ENCODE assay signal across 22 cellular contexts in the genomic region with DNA sequence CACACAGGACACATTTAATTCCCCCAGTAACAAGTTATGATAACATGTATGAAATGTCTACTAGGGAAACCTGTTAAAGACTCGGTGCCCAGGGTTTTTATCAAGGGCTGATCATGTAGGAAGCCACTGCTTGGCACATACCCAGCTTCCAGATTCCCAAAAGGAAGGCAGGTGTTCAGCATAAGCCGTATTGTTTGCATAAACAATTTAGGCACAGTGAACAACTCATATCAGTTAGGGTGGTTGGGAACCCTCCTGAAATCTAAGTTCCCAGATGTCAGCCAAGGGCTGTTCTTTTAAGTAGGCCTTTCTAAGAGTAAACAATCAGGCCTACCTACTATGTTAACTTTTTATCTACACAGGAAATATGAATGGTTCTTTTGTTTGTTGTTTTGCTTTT.
DNase-seq lines count a peak whose midpoint lies in the region; ATAC-seq, FAIRE-seq and TF ChIP-seq lines count a peak whose summit lies in the region.
"Had no signal": no experiment of that assay in that cellular context is flagged by ENCODE, and none has a peak within 500 bp of the region (broad histone marks: within the 10 kb centered on the region; RNA-seq: fewer than 3 reads in every experiment).

No MANE protein-coding gene starts in this region.

- 43% methylated on average over 2 of the region's 2 CpGs for WGBS in right cardiac atrium

- no peak overlapping the region for H3K4me3 Mint-ChIP-seq in Calu3 (ENCODE audit: low read depth, unreplicated experiment)
- H3K4me3 Mint-ChIP-seq in activated T-helper 17 cell treated with anti-CD3 and anti-CD28 coated beads, Interleukin-2, amount 50 U/mL, for 72 hours, result no peak overlapping the region
- H3K4me3 Mint-ChIP-seq: activated CD8-positive, alpha-beta T cell treated with anti-CD3 and anti-CD28 coated beads, Interleukin-2, amount 10 ng/mL, durations not matched to agents 7 days and 5 days; B cell; brain had no signal

- H3K36me3 ChIP-seq in endothelial cell of umbilical vein (ENCODE audit: control insufficient read depth in 2 of 2, extremely low read depth in 1 of 2, insufficient read depth in 2 of 2, low read length in 2 of 2), result peaks cover 47 to 56% of the 10 kb centered on the region in 2 experiments

- CTCF ChIA-PET in endothelial cell of umbilical vein (lab: Charles Lee), result interaction anchor here (1.4 kb wide), 1 partner anchor 34 kb away, joined by 5 read pairs; no protein-coding TSS in a partner anchor
- CTCF ChIA-PET in Calu3 (lab: Charles Lee), result no interaction called here

- TF ChIP-seq CTCF in endothelial cell of umbilical vein (IDR thresholded peaks at IDR 0.05; ENCODE audit: extremely low read depth in 1 of 2, insufficient read depth in 1 of 2, low read depth in 1 of 2, low read length in 2 of 2), result no peak
- no peak for TF ChIP-seq CTCF in Calu3 (IDR thresholded peaks at IDR 0.05; ENCODE audit: unreplicated experiment)

- DNase-seq in NCI-H1092 treated with DMSO at 0.1 percent for 48 hours (lab: John Stamatoyannopoulos, UW) (peak; percentile 8), NCI-H1092 (lab: John Stamatoyannopoulos, UW) (no peak), right cardiac atrium (no peak), cardiac septum (ENCODE audit: low spot score) (no peak), endothelial cell of umbilical vein (ENCODE audit: low read depth, low spot score) (peak; percentile 52), Calu3 (no peak)
- DNase-seq: 8988T; activated CD8-positive, alpha-beta T cell treated with anti-CD3 and anti-CD28 coated beads, Interleukin-2, amount 10 ng/mL, durations not matched to agents 7 days and 5 days; Caco-2; colonic mucosa; KG1; NCI-H82; posterior cingulate gyrus; stimulated activated CD4-positive, alpha-beta T cell treated with anti-CD3 and anti-CD28 coated beads, Interleukin-1b, Interleukin-23, amount 100 ng/mL, for 48 hours; stimulated activated naive CD4-positive, alpha-beta T cell; T-helper 2 cell had no signal

- peaks cover 18% of the 10 kb centered on the region for H3K79me2 ChIP-seq in endothelial cell of umbilical vein (ENCODE audit: control insufficient read depth, insufficient read depth, low read length)

- no peaks in the 10 kb centered on the region for H4K20me1 ChIP-seq in endothelial cell of umbilical vein (replicated peaks; ENCODE audit: control insufficient read depth, extremely low read depth, insufficient read depth, low read length)

- H3K4me3 ChIP-seq in right cardiac atrium (ENCODE audit: low read length), result no peak overlapping the region
- H3K4me3 ChIP-seq in endothelial cell of umbilical vein (replicated peaks in 1 of 3; ENCODE audit: insufficient read depth in 1 of 3, low read depth in 1 of 3, low read length in 3 of 3), result no peak overlapping the region
- H3K4me3 ChIP-seq: colonic mucosa, tibial nerve had no signal

- H3K9ac ChIP-seq in endothelial cell of umbilical vein (replicated peaks; ENCODE audit: extremely low read depth, insufficient read depth, low read length), result no peak overlapping the region

- no peaks in the 10 kb centered on the region for H3K9me3 Mint-ChIP-seq in Calu3 (ENCODE audit: low read depth, unreplicated experiment)
- H3K9me3 Mint-ChIP-seq in activated T-helper 17 cell treated with anti-CD3 and anti-CD28 coated beads, Interleukin-2, amount 50 U/mL, for 72 hours, result no peaks in the 10 kb centered on the region
- H3K9me3 Mint-ChIP-seq: brain had no signal

- H3K27ac ChIP-seq in right cardiac atrium (ENCODE audit: low read length), result peak overlapping the region; percentile 53
- H3K27ac ChIP-seq in endothelial cell of umbilical vein (ENCODE audit: insufficient read depth, low read depth, low read length), result peak overlapping the region; percentile 75
- H3K27ac ChIP-seq: colonic mucosa, tibial nerve had no signal

- POLR2A ChIA-PET in endothelial cell of umbilical vein (lab: Charles Lee), result no interaction called here

- no peaks in the 10 kb centered on the region for H3K4me1 Mint-ChIP-seq in Calu3 (ENCODE audit: low read depth, unreplicated experiment)
- H3K4me1 Mint-ChIP-seq in activated T-helper 17 cell treated with anti-CD3 and anti-CD28 coated beads, Interleukin-2, amount 50 U/mL, for 72 hours, result peaks cover 4% of the 10 kb centered on the region
- H3K4me1 Mint-ChIP-seq: B cell, brain had no signal

- intact Hi-C loops in right cardiac atrium (cut with DNase I), result no loop called here
- intact Hi-C loops in cardiac septum (cut with DNase I), result loop anchor here (5.0 kb wide), 1 partner anchor 45 kb away; no protein-coding TSS in a partner anchor
- intact Hi-C loops in endothelial cell of umbilical vein (cut with micrococcal nuclease), result loop anchor here (5.0 kb wide), 1 partner anchor 225 kb away; a partner anchor contains a TSS
- intact Hi-C loops in Calu3 (cut with micrococcal nuclease; ENCODE audit: unreplicated experiment), result no loop called here

- H3K4me1 ChIP-seq in right cardiac atrium (ENCODE audit: control insufficient read depth, insufficient read depth, low read length) (peaks cover 3% of the 10 kb centered on the region), endothelial cell of umbilical vein (ENCODE audit: control insufficient read depth, extremely low read depth, insufficient read depth, low read length) (peaks cover 32% of the 10 kb centered on the region)
- H3K4me1 ChIP-seq: Caco-2, colonic mucosa had no signal

- no peak for TF ChIP-seq POLR2A in endothelial cell of umbilical vein (IDR thresholded peaks at IDR 0.05; ENCODE audit: low read depth, low read length)

- ATAC-seq in right cardiac atrium, result no peak
- no peak for ATAC-seq in activated T-helper 17 cell treated with anti-CD3 and anti-CD28 coated beads, Interleukin-2, amount 50 U/mL, for 72 hours (replicated peaks)
- ATAC-seq in HG02678 (IDR thresholded peaks at IDR 0.05; ENCODE audit: unreplicated experiment), result no peak
- ATAC-seq: activated CD8-positive, alpha-beta T cell treated with anti-CD3 and anti-CD28 coated beads, Interleukin-2, amount 10 ng/mL, durations not matched to agents 7 days and 5 days had no signal

- dilution Hi-C loops in endothelial cell of umbilical vein (cut with MboI; ENCODE audit: extremely low pct_ligation_motif_present, low sequenced_read_pairs), result no loop called here

- H3K9me1 ChIP-seq in endothelial cell of umbilical vein (replicated peaks; ENCODE audit: control insufficient read depth, extremely low read depth, insufficient read depth, low read length), result no peaks in the 10 kb centered on the region

- BruUV-seq in endothelial cell of umbilical vein (replicated peaks; lab: Mats Ljungman, UMichigan) (no TSS peak), Calu3 (replicated peaks; lab: Mats Ljungman, UMichigan) (no TSS peak)

- FAIRE-seq in endothelial cell of umbilical vein (lab: Jason Lieb, UNC), result peak; percentile 24
- FAIRE-seq: H54 had no signal

- no peaks in the 10 kb centered on the region for H3K27me3 ChIP-seq in right cardiac atrium (ENCODE audit: control insufficient read depth, insufficient read depth)
- H3K27me3 ChIP-seq in endothelial cell of umbilical vein (ENCODE audit: control insufficient read depth in 2 of 2, insufficient read depth in 2 of 2, low read length in 2 of 2), result no peaks in the 10 kb centered on the region
- H3K27me3 ChIP-seq: colonic mucosa, tibial nerve had no signal

- peak overlapping the region; percentile 9 for H3K4me2 ChIP-seq in endothelial cell of umbilical vein (ENCODE audit: insufficient read depth, low read length)

- H3K27ac Mint-ChIP-seq in Calu3 (ENCODE audit: unreplicated experiment), result no peak overlapping the region
- no peak overlapping the region for H3K27ac Mint-ChIP-seq in activated T-helper 17 cell treated with anti-CD3 and anti-CD28 coated beads, Interleukin-2, amount 50 U/mL, for 72 hours
- H3K27ac Mint-ChIP-seq: activated CD8-positive, alpha-beta T cell treated with anti-CD3 and anti-CD28 coated beads, Interleukin-2, amount 10 ng/mL, durations not matched to agents 7 days and 5 days; B cell had no signal

- peaks cover 60% of the 10 kb centered on the region for H3K36me3 Mint-ChIP-seq in Calu3 (ENCODE audit: insufficient read depth, unreplicated experiment)
- H3K36me3 Mint-ChIP-seq in activated T-helper 17 cell treated with anti-CD3 and anti-CD28 coated beads, Interleukin-2, amount 50 U/mL, for 72 hours (ENCODE audit: low read depth), result peaks cover 100% of the 10 kb centered on the region

- no peak overlapping the region for H2AFZ ChIP-seq in endothelial cell of umbilical vein (ENCODE audit: low read depth, low read length)

- no peaks in the 10 kb centered on the region for H3K27me3 Mint-ChIP-seq in Calu3 (ENCODE audit: unreplicated experiment)
- H3K27me3 Mint-ChIP-seq in activated T-helper 17 cell treated with anti-CD3 and anti-CD28 coated beads, Interleukin-2, amount 50 U/mL, for 72 hours, result no peaks in the 10 kb centered on the region
- H3K27me3 Mint-ChIP-seq: B cell, brain had no signal

- H3K9me3 ChIP-seq in right cardiac atrium (ENCODE audit: control insufficient read depth, low read length) (no peaks in the 10 kb centered on the region), endothelial cell of umbilical vein (replicated peaks; ENCODE audit: control insufficient read depth, insufficient read depth, low read length) (no peaks in the 10 kb centered on the region)
- H3K9me3 ChIP-seq: Caco-2, colonic mucosa, tibial nerve had no signal

TF ChIP-seq in endothelial cell of umbilical vein, 7 proteins besides CTCF, POLR2A, EP300 and RAD21:
- TF ChIP-seq JUN (IDR thresholded peaks at IDR 0.05; ENCODE audit: borderline replicate concordance, insufficient read depth, insufficient read length, low read depth), result no peak
- TF ChIP-seq MYC (IDR thresholded peaks at IDR 0.05; ENCODE audit: low read depth, low read length), result no peak
- TF ChIP-seq EZH2 (IDR thresholded peaks at IDR 0.05; ENCODE audit: borderline replicate concordance, low read depth, low read length, severe bottlenecking), result no peak
- TF ChIP-seq, protein P1, sequence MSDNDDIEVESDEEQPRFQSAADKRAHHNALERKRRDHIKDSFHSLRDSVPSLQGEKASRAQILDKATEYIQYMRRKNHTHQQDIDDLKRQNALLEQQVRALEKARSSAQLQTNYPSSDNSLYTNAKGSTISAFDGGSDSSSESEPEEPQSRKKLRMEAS (IDR thresholded peaks at IDR 0.05; ENCODE audit: insufficient read depth, insufficient read length), result no peak
- TF ChIP-seq POLR2AphosphoS5 (IDR thresholded peaks at IDR 0.05; ENCODE audit: insufficient read depth, low read depth, low read length), result no peak
- TF ChIP-seq GATA2 (IDR thresholded peaks at IDR 0.05; ENCODE audit: insufficient read depth, insufficient read length, low read depth, low read length), result peak; percentile 28
- no peak for TF ChIP-seq FOS (IDR thresholded peaks at IDR 0.05; ENCODE audit: borderline replicate concordance, insufficient read depth, low read length)
TF ChIP-seq in endothelial cell of umbilical vein: peak in this region for 1.

Comparison
In these comparisons a context has a peak if more than half of its experiments do, and no peak if none do; other contexts are left out.
1. DNase-seq: peak in NCI-H1092 treated with DMSO at 0.1 percent for 48 hours (single experiment) and endothelial cell of umbilical vein (single experiment); none in NCI-H1092 (single experiment), right cardiac atrium (0 of 3), cardiac septum (single experiment) and Calu3 (single experiment).
2. intact Hi-C loops: an anchor here in cardiac septum (5.0 kb wide) and endothelial cell of umbilical vein (5.0 kb wide); none called in right cardiac atrium and Calu3.